16 cellular contexts compared by ENCODE assay signal in genomic region chr10:35463105-35463867, GRCh38.
A peak's percentile ranks its signal among the peaks of the same experiment; 100 is the strongest.
DNase-seq lines count a peak whose midpoint lies in the region; ATAC-seq, FAIRE-seq and TF ChIP-seq lines count a peak whose summit lies in the region.
"Had no signal": no experiment of that assay in that cellular context is flagged by ENCODE, and none has a peak within 500 bp of the region (broad histone marks: within the 10 kb centered on the region; RNA-seq: fewer than 3 reads in every experiment).

No MANE protein-coding gene starts in this region.

- H3K4me1 Mint-ChIP-seq in activated CD4-positive, alpha-beta memory T cell treated with anti-CD3 and anti-CD28 coated beads for 36 hours (ENCODE audit: low read depth) = peaks cover 47% of the 10 kb centered on the region

- intact Hi-C loops in heart left ventricle (cut with DNase I) (loop anchor here in 1 of 10 donors (10.0 kb wide), 1 partner anchor 102 kb away; no protein-coding TSS in a partner anchor), Right ventricle myocardium superior (cut with DNase I) (no loop called here)
- intact Hi-C loops in activated CD4-positive, alpha-beta memory T cell treated with anti-CD3 and anti-CD28 coated beads for 36 hours (cut with micrococcal nuclease) = no loop called here

- H3K4me3 ChIP-seq in heart left ventricle = no peak overlapping the region
- H3K4me3 ChIP-seq: spleen had no signal

- ATAC-seq in heart left ventricle = no peak
- ATAC-seq in Right ventricle myocardium superior (ENCODE audit: poor library complexity) = no peak
- ATAC-seq: PC-3 had no signal

- H3K36me3 ChIP-seq in heart left ventricle = no peaks in the 10 kb centered on the region
- H3K36me3 ChIP-seq: spleen had no signal

- H3K27ac ChIP-seq in heart left ventricle (peak overlapping the region in 11 of 12 donors; percentile 7 to 53 (median 31)), layer of hippocampus (ENCODE audit: low read depth, low read length) (peak overlapping the region; percentile 67), temporal lobe (ENCODE audit: low read depth, low read length) (peak overlapping the region; percentile 76)
- H3K27ac ChIP-seq: VCaP had no signal

- POLR2A ChIA-PET in activated CD4-positive, alpha-beta memory T cell treated with anti-CD3 and anti-CD28 coated beads for 36 hours (lab: Charles Lee) = no interaction called here

- FAIRE-seq in frontal cortex (lab: Jason Lieb, UNC) = no peak

- DNase-seq in heart left ventricle (no peak), Right ventricle myocardium superior (no peak), frontal cortex (ENCODE audit: low spot score in 2 of 2) (no peak), NCI-H510A treated with DMSO at 0.1 percent for 48 hours (lab: John Stamatoyannopoulos, UW) (no peak)
- no peak for DNase-seq in activated CD4-positive, alpha-beta memory T cell treated with anti-CD3 and anti-CD28 coated beads for 36 hours
- DNase-seq in activated T-cell treated with anti-CD3 and anti-CD28 coated beads, Interleukin-2, amount 50 U/mL, for 48 hours = no peak
- DNase-seq: activated T-cell treated with anti-CD3 and anti-CD28 coated beads for 4 hours, AML-193, foreskin melanocyte, HCEC 1CT, NCI-H1417 treated with DMSO at 0.1 percent for 48 hours, PC-3, spleen had no signal

- H3K9me3 ChIP-seq in heart left ventricle = no peaks in the 10 kb centered on the region
- H3K9me3 ChIP-seq: spleen had no signal

- H3K27me3 Mint-ChIP-seq in activated CD4-positive, alpha-beta memory T cell treated with anti-CD3 and anti-CD28 coated beads for 36 hours = no peaks in the 10 kb centered on the region

- TF ChIP-seq CTCF in heart left ventricle (IDR thresholded peaks at IDR 0.05) = no peak

- peak overlapping the region; percentile 4 for H3K27ac Mint-ChIP-seq in activated CD4-positive, alpha-beta memory T cell treated with anti-CD3 and anti-CD28 coated beads for 36 hours

- no peaks in the 10 kb centered on the region for H3K9me3 Mint-ChIP-seq in activated CD4-positive, alpha-beta memory T cell treated with anti-CD3 and anti-CD28 coated beads for 36 hours

- CTCF ChIA-PET in activated CD4-positive, alpha-beta memory T cell treated with anti-CD3 and anti-CD28 coated beads for 36 hours (lab: Charles Lee) = interaction anchor here (0.6 to 1.0 kb wide), 4 partner anchors 29 to 343 kb away, joined by 3 read pairs; no protein-coding TSS in a partner anchor

- TF ChIP-seq POLR2A in heart left ventricle (IDR thresholded peaks at IDR 0.05) = no peak

- H3K36me3 Mint-ChIP-seq in activated CD4-positive, alpha-beta memory T cell treated with anti-CD3 and anti-CD28 coated beads for 36 hours = no peaks in the 10 kb centered on the region

- H3K4me1 ChIP-seq in heart left ventricle = peaks cover 10 to 99% (median 87%) of the 10 kb centered on the region in 12 donors

- no peak overlapping the region for H3K4me3 Mint-ChIP-seq in activated CD4-positive, alpha-beta memory T cell treated with anti-CD3 and anti-CD28 coated beads for 36 hours

- no peaks in the 10 kb centered on the region for H3K27me3 ChIP-seq in heart left ventricle
- H3K27me3 ChIP-seq in layer of hippocampus (ENCODE audit: control insufficient read depth, insufficient read depth, low read length) = no peaks in the 10 kb centered on the region
- H3K27me3 ChIP-seq: spleen had no signal

- 53 to 59% (median 56%) methylated on average over 3 of the region's 3 CpGs for WGBS in heart left ventricle, 4 donors
